ENCODE assay signal across 21 cellular contexts in genomic region chr10:11454958-11455566, GRCh38.
DNase-seq lines count a peak whose midpoint lies in the region; ATAC-seq and TF ChIP-seq lines count a peak whose summit lies in the region.
"Had no signal": no experiment of that assay in that cellular context is flagged by ENCODE, and none has a peak within 500 bp of the region (broad histone marks: within the 10 kb centered on the region; RNA-seq: fewer than 3 reads in every experiment).

No MANE protein-coding gene starts in this region.

- peaks cover 2% of the 10 kb centered on the region for H3K4me1 Mint-ChIP-seq in T-helper 2 cell treated with Interferon-gamma antibody and Interleukin-4, amounts not matched to agents 5 μg/mL and 100 μg/mL, for 36 hours (ENCODE audit: low read depth)
- peaks cover 4% of the 10 kb centered on the region for H3K4me1 Mint-ChIP-seq in activated CD4-positive, alpha-beta memory T cell treated with anti-CD3 and anti-CD28 coated beads for 36 hours (ENCODE audit: low read depth)

- peak; percentile 20 for DNase-seq in DMS53 (lab: John Stamatoyannopoulos, UW)
- no peak for DNase-seq in DMS53 treated with DMSO at 0.1 percent for 48 hours (lab: John Stamatoyannopoulos, UW; ENCODE audit: unreplicated experiment)
- no peak for DNase-seq in MM.1S
- no peak for DNase-seq in epithelial cell of proximal tubule (ENCODE audit: low read depth)
- no peak for DNase-seq in smooth muscle cell (lab: John Stamatoyannopoulos, UW; ENCODE audit: unreplicated experiment)
- no peak for DNase-seq in T-helper 2 cell treated with Interferon-gamma antibody and Interleukin-4, amounts not matched to agents 5 μg/mL and 100 μg/mL, for 36 hours (ENCODE audit: low spot score)
- DNase-seq in activated CD4-positive, alpha-beta memory T cell treated with anti-CD3 and anti-CD28 coated beads for 36 hours: no peak
- DNase-seq: activated CD4-positive, alpha-beta T cell treated with anti-CD3 and anti-CD28 coated beads, Interleukin-2, amount 50 U/mL, for 1 hour; activated effector memory CD4-positive, alpha-beta T cell treated with Interleukin-2 at 50 U/mL for 16 hours; body of pancreas; DMS153; GOT3; lower lobe of right lung; NCI-H1092 treated with DMSO at 0.1 percent for 48 hours; NCI-H446 treated with DMSO at 0.1 percent for 48 hours; ovary; spleen had no signal

- H3K79me2 ChIP-seq in MM.1S (ENCODE audit: low read length): no peaks in the 10 kb centered on the region
- H3K79me2 ChIP-seq in smooth muscle cell (ENCODE audit: low read depth): no peaks in the 10 kb centered on the region

- H3K27me3 ChIP-seq in MM.1S (replicated peaks; ENCODE audit: insufficient read depth, low read length) (no peaks in the 10 kb centered on the region), smooth muscle cell (ENCODE audit: low read depth) (no peaks in the 10 kb centered on the region)
- H3K27me3 ChIP-seq: body of pancreas, ovary, spleen had no signal

- H3K4me1 ChIP-seq in MM.1S (ENCODE audit: low read length) (no peaks in the 10 kb centered on the region), smooth muscle cell (ENCODE audit: low read depth) (no peaks in the 10 kb centered on the region)
- H3K4me1 ChIP-seq: A549, body of pancreas, lower lobe of right lung had no signal

- POLR2A ChIA-PET in activated CD4-positive, alpha-beta memory T cell treated with anti-CD3 and anti-CD28 coated beads for 36 hours (lab: Charles Lee): no interaction called here

- no peaks in the 10 kb centered on the region for H3K9me2 ChIP-seq in MM.1S (replicated peaks; ENCODE audit: insufficient read depth, low read length)

- no peaks in the 10 kb centered on the region for H4K20me1 ChIP-seq in MM.1S (ENCODE audit: insufficient read depth, low read length)
- H4K20me1 ChIP-seq in smooth muscle cell (ENCODE audit: low read depth): peaks cover 6% of the 10 kb centered on the region

- H3K9ac ChIP-seq in MM.1S (ENCODE audit: low read length) (no peak overlapping the region), smooth muscle cell (ENCODE audit: low read depth) (no peak overlapping the region)

- no peak overlapping the region for H3K4me2 ChIP-seq in MM.1S (ENCODE audit: low read depth, low read length)
- H3K4me2 ChIP-seq in smooth muscle cell: no peak overlapping the region
- H3K4me2 ChIP-seq: A549 had no signal

- H3K4me3 Mint-ChIP-seq in T-helper 2 cell treated with Interferon-gamma antibody and Interleukin-4, amounts not matched to agents 5 μg/mL and 100 μg/mL, for 36 hours: no peak overlapping the region
- no peak overlapping the region for H3K4me3 Mint-ChIP-seq in activated CD4-positive, alpha-beta memory T cell treated with anti-CD3 and anti-CD28 coated beads for 36 hours
- H3K4me3 Mint-ChIP-seq: T-helper 1 cell treated with Interleukin-12 subunit alpha and Interleukin-12 subunit beta and Interleukin-4 antibody, amounts not matched to agents 30 μg/mL and 1 μg/mL, for 36 hours had no signal

- H2AFZ ChIP-seq in MM.1S (ENCODE audit: low read length) (no peak overlapping the region), smooth muscle cell (ENCODE audit: low read depth) (no peak overlapping the region)

- CTCF ChIA-PET in activated CD4-positive, alpha-beta memory T cell treated with anti-CD3 and anti-CD28 coated beads for 36 hours (lab: Charles Lee): no interaction called here

- TF ChIP-seq CTCF in MM.1S (IDR thresholded peaks at IDR 0.05; ENCODE audit: low read length) (peak; percentile 39), epithelial cell of proximal tubule (conservative IDR thresholded peaks at IDR 0.05; ENCODE audit: low read depth, low read length) (peak; percentile 19), smooth muscle cell (IDR thresholded peaks at IDR 0.05; ENCODE audit: borderline replicate concordance, insufficient read depth, poor library complexity, severe bottlenecking) (peak; percentile 12)

- no peak overlapping the region for H3K27ac Mint-ChIP-seq in T-helper 2 cell treated with Interferon-gamma antibody and Interleukin-4, amounts not matched to agents 5 μg/mL and 100 μg/mL, for 36 hours
- H3K27ac Mint-ChIP-seq in activated CD4-positive, alpha-beta memory T cell treated with anti-CD3 and anti-CD28 coated beads for 36 hours: no peak overlapping the region
- H3K27ac Mint-ChIP-seq: T-helper 1 cell treated with Interleukin-12 subunit alpha and Interleukin-12 subunit beta and Interleukin-4 antibody, amounts not matched to agents 30 μg/mL and 1 μg/mL, for 36 hours had no signal

- no peaks in the 10 kb centered on the region for H3K9me3 Mint-ChIP-seq in T-helper 2 cell treated with Interferon-gamma antibody and Interleukin-4, amounts not matched to agents 5 μg/mL and 100 μg/mL, for 36 hours
- H3K9me3 Mint-ChIP-seq in activated CD4-positive, alpha-beta memory T cell treated with anti-CD3 and anti-CD28 coated beads for 36 hours: no peaks in the 10 kb centered on the region
- H3K9me3 Mint-ChIP-seq: T-helper 1 cell treated with Interleukin-12 subunit alpha and Interleukin-12 subunit beta and Interleukin-4 antibody, amounts not matched to agents 30 μg/mL and 1 μg/mL, for 36 hours had no signal

- H3K4me3 ChIP-seq in MM.1S (ENCODE audit: low read length) (no peak overlapping the region), epithelial cell of proximal tubule (ENCODE audit: low read depth, low read length) (no peak overlapping the region), smooth muscle cell (no peak overlapping the region)
- H3K4me3 ChIP-seq: A549, body of pancreas, lower lobe of right lung, ovary, spleen, thoracic aorta had no signal

- ATAC-seq in GM19463 (IDR thresholded peaks at IDR 0.05; ENCODE audit: unreplicated experiment): no peak
- ATAC-seq: body of pancreas, lower lobe of right lung had no signal

- H3F3A ChIP-seq in MM.1S (ENCODE audit: insufficient read depth, low read length) (no peaks in the 10 kb centered on the region), smooth muscle cell (ENCODE audit: low read depth) (no peaks in the 10 kb centered on the region)

- no peaks in the 10 kb centered on the region for H3K36me3 Mint-ChIP-seq in T-helper 2 cell treated with Interferon-gamma antibody and Interleukin-4, amounts not matched to agents 5 μg/mL and 100 μg/mL, for 36 hours (ENCODE audit: low read depth)
- H3K36me3 Mint-ChIP-seq in activated CD4-positive, alpha-beta memory T cell treated with anti-CD3 and anti-CD28 coated beads for 36 hours: no peaks in the 10 kb centered on the region

- H3K9me3 ChIP-seq in MM.1S (replicated peaks; ENCODE audit: insufficient read depth, low read length) (no peaks in the 10 kb centered on the region), smooth muscle cell (replicated peaks; ENCODE audit: low read depth) (no peaks in the 10 kb centered on the region)
- H3K9me3 ChIP-seq: A549, body of pancreas, lower lobe of right lung, ovary, spleen, thoracic aorta had no signal

- H3K36me3 ChIP-seq in MM.1S (replicated peaks; ENCODE audit: insufficient read depth, low read length) (no peaks in the 10 kb centered on the region), smooth muscle cell (ENCODE audit: low read depth) (no peaks in the 10 kb centered on the region)
- H3K36me3 ChIP-seq: ovary, thoracic aorta had no signal

- intact Hi-C loops in activated CD4-positive, alpha-beta memory T cell treated with anti-CD3 and anti-CD28 coated beads for 36 hours (cut with micrococcal nuclease): no loop called here

- WGBS in smooth muscle cell (ENCODE audit: low lambda C conversion rate): 83% methylated on average over 8 of the region's 8 CpGs

- H3K27me3 Mint-ChIP-seq in T-helper 2 cell treated with Interferon-gamma antibody and Interleukin-4, amounts not matched to agents 5 μg/mL and 100 μg/mL, for 36 hours (ENCODE audit: low read depth): peaks cover 18% of the 10 kb centered on the region
- no peaks in the 10 kb centered on the region for H3K27me3 Mint-ChIP-seq in activated CD4-positive, alpha-beta memory T cell treated with anti-CD3 and anti-CD28 coated beads for 36 hours

- H3K27ac ChIP-seq in MM.1S (ENCODE audit: low read length) (no peak overlapping the region), smooth muscle cell (ENCODE audit: low read depth) (no peak overlapping the region)
- H3K27ac ChIP-seq: A549, body of pancreas, lower lobe of right lung, ovary, spleen, thoracic aorta had no signal
